9 cellular contexts compared by ENCODE assay signal in genomic region chr20:5497556-5497955, GRCh38.
"Had no signal": no experiment of that assay in that cellular context is flagged by ENCODE, and none has a peak within 500 bp of the region (broad histone marks: within the 10 kb centered on the region; RNA-seq: fewer than 3 reads in every experiment).

No MANE protein-coding gene starts in this region.

- H3K9ac ChIP-seq: GM23248 had no signal

- H3K4me1 Mint-ChIP-seq: GM23338, H9 had no signal

- H3K4me3 Mint-ChIP-seq: GM23338, H9, HFFc6 had no signal

- H3K9me3 Mint-ChIP-seq: GM23338, H9, HFFc6 had no signal

- H3K27ac ChIP-seq: GM23248 had no signal

- H2AFZ ChIP-seq: GM23248, GM23338 had no signal

- H3K36me3 ChIP-seq: HAP-1 had no signal

- H3K27ac Mint-ChIP-seq: GM23338, H9, HFFc6 had no signal

- H3K4me1 ChIP-seq: HAP-1 had no signal

- ATAC-seq: GM23338, HCT116 had no signal

- H3K4me2 ChIP-seq: GM23338 had no signal

- H3K4me3 ChIP-seq: GM23248, GM23338, HAP-1 had no signal

- DNase-seq: GM23248, GOT3, H7, H9, HCEC 1CT, HFFc6 had no signal
